8 cellular contexts compared by ENCODE assay signal in genomic region chr13:50990540-50991506, GRCh38.
DNase-seq lines count a peak whose midpoint lies in the region; ATAC-seq, FAIRE-seq and TF ChIP-seq lines count a peak whose summit lies in the region.

No MANE protein-coding gene starts in this region.

- CTCF ChIA-PET in endothelial cell of umbilical vein (lab: Charles Lee): no interaction called here
- CTCF ChIA-PET in CD4-positive, alpha-beta T cell (lab: Charles Lee): no interaction called here

- H3K9ac ChIP-seq in endothelial cell of umbilical vein (replicated peaks; ENCODE audit: extremely low read depth, insufficient read depth, low read length): no peak overlapping the region

- TF ChIP-seq CTCF in CD14-positive monocyte (IDR thresholded peaks at IDR 0.05): no peak
- TF ChIP-seq CTCF in endothelial cell of umbilical vein (IDR thresholded peaks at IDR 0.05; ENCODE audit: extremely low read depth in 1 of 2, insufficient read depth in 1 of 2, low read depth in 1 of 2, low read length in 2 of 2): no peak
- TF ChIP-seq CTCF in nephron progenitor cell (IDR thresholded peaks at IDR 0.05): no peak
- TF ChIP-seq CTCF in CD4-positive, alpha-beta T cell (IDR thresholded peaks at IDR 0.05): no peak

- no peak for DNase-seq in CD14-positive monocyte (ENCODE audit: low spot score)
- peak; percentile 21 to 42 for DNase-seq in NCI-H187 (lab: John Stamatoyannopoulos, UW)
- DNase-seq in endothelial cell of umbilical vein (ENCODE audit: low read depth, low spot score): peak; percentile 30
- DNase-seq in nephron progenitor cell: peak; percentile 26
- DNase-seq in T-helper 9 cell: no peak
- no peak for DNase-seq in CD4-positive, alpha-beta T cell
- no peak for DNase-seq in GF-D8 (lab: John Stamatoyannopoulos, UW)
- DNase-seq in NCI-H128 (lab: John Stamatoyannopoulos, UW; ENCODE audit: unreplicated experiment): no peak

- no peak for TF ChIP-seq POLR2A in endothelial cell of umbilical vein (IDR thresholded peaks at IDR 0.05; ENCODE audit: low read depth, low read length)

- peaks cover 2 to 7% (median 2%) of the 10 kb centered on the region in 3 donors for H3K27me3 Mint-ChIP-seq in CD14-positive monocyte (ENCODE audit: low read depth in 3 of 3)
- no peaks in the 10 kb centered on the region for H3K27me3 Mint-ChIP-seq in nephron progenitor cell (ENCODE audit: low read depth, poor library complexity)
- H3K27me3 Mint-ChIP-seq in CD4-positive, alpha-beta T cell: no peaks in the 10 kb centered on the region

- H3K79me2 ChIP-seq in endothelial cell of umbilical vein (ENCODE audit: control insufficient read depth, insufficient read depth, low read length): no peaks in the 10 kb centered on the region

- peaks cover 0 to 3% (median 0%) of the 10 kb centered on the region in 7 donors for H3K9me3 Mint-ChIP-seq in CD14-positive monocyte
- peaks cover 13% of the 10 kb centered on the region for H3K9me3 Mint-ChIP-seq in nephron progenitor cell
- H3K9me3 Mint-ChIP-seq in CD4-positive, alpha-beta T cell: no peaks in the 10 kb centered on the region

- no peaks in the 10 kb centered on the region for H3K9me3 ChIP-seq in endothelial cell of umbilical vein (replicated peaks; ENCODE audit: control insufficient read depth, insufficient read depth, low read length)
- no peaks in the 10 kb centered on the region for H3K9me3 ChIP-seq in CD4-positive, alpha-beta T cell (ENCODE audit: control insufficient read depth, low read length)

- H3K4me3 ChIP-seq in endothelial cell of umbilical vein (replicated peaks in 1 of 3; ENCODE audit: insufficient read depth in 1 of 3, low read depth in 1 of 3, low read length in 3 of 3): no peak overlapping the region

- intact Hi-C loops in CD14-positive monocyte (cut with micrococcal nuclease): no loop called here
- intact Hi-C loops in endothelial cell of umbilical vein (cut with micrococcal nuclease): no loop called here
- intact Hi-C loops in CD4-positive, alpha-beta T cell (cut with DNase I, micrococcal nuclease): no loop called here

- H3K27ac Mint-ChIP-seq in CD14-positive monocyte: peak overlapping the region in 5 of 7 donors; percentile 34 to 75 (median 64)
- H3K27ac Mint-ChIP-seq in nephron progenitor cell: peak overlapping the region; percentile 76
- no peak overlapping the region for H3K27ac Mint-ChIP-seq in CD4-positive, alpha-beta T cell

- H2AFZ ChIP-seq in endothelial cell of umbilical vein (ENCODE audit: low read depth, low read length): no peak overlapping the region

- H3K27ac ChIP-seq in endothelial cell of umbilical vein (ENCODE audit: insufficient read depth, low read depth, low read length): no peak overlapping the region
- no peak overlapping the region for H3K27ac ChIP-seq in CD4-positive, alpha-beta T cell (ENCODE audit: low read depth, low read length)

- dilution Hi-C loops in endothelial cell of umbilical vein (cut with MboI; ENCODE audit: extremely low pct_ligation_motif_present, low sequenced_read_pairs): no loop called here

- POLR2A ChIA-PET in endothelial cell of umbilical vein (lab: Charles Lee): no interaction called here
- POLR2A ChIA-PET in CD4-positive, alpha-beta T cell (lab: Charles Lee): no interaction called here

- no peak for ATAC-seq in CD4-positive, alpha-beta T cell (ENCODE audit: poor library complexity)

- H3K36me3 Mint-ChIP-seq in CD14-positive monocyte (no peaks in the 10 kb centered on the region), nephron progenitor cell (ENCODE audit: low read depth) (peaks cover 6% of the 10 kb centered on the region)
- no peaks in the 10 kb centered on the region for H3K36me3 Mint-ChIP-seq in CD4-positive, alpha-beta T cell (ENCODE audit: low read depth)

- peaks cover 7 to 22% of the 10 kb centered on the region in 2 experiments for H3K27me3 ChIP-seq in endothelial cell of umbilical vein (ENCODE audit: control insufficient read depth in 2 of 2, insufficient read depth in 2 of 2, low read length in 2 of 2)
- H3K27me3 ChIP-seq in CD4-positive, alpha-beta T cell (ENCODE audit: control insufficient read depth, insufficient read depth, low read length): no peaks in the 10 kb centered on the region

- no peaks in the 10 kb centered on the region for H3K4me1 ChIP-seq in endothelial cell of umbilical vein (ENCODE audit: control insufficient read depth, extremely low read depth, insufficient read depth, low read length)

- no peaks in the 10 kb centered on the region for H4K20me1 ChIP-seq in endothelial cell of umbilical vein (replicated peaks; ENCODE audit: control insufficient read depth, extremely low read depth, insufficient read depth, low read length)

- FAIRE-seq in endothelial cell of umbilical vein (lab: Jason Lieb, UNC): no peak

- H3K4me3 Mint-ChIP-seq in CD14-positive monocyte (no peak overlapping the region), nephron progenitor cell (peak overlapping the region; percentile 44)
- no peak overlapping the region for H3K4me3 Mint-ChIP-seq in CD4-positive, alpha-beta T cell

- H3K4me1 Mint-ChIP-seq in CD14-positive monocyte (peaks cover 26% of the 10 kb centered on the region), nephron progenitor cell (peaks cover 73% of the 10 kb centered on the region)
- peaks cover 26% of the 10 kb centered on the region for H3K4me1 Mint-ChIP-seq in CD4-positive, alpha-beta T cell (ENCODE audit: low read depth)

- H3K36me3 ChIP-seq in endothelial cell of umbilical vein (ENCODE audit: control insufficient read depth in 2 of 2, extremely low read depth in 1 of 2, insufficient read depth in 2 of 2, low read length in 2 of 2): no peaks in the 10 kb centered on the region

- no peaks in the 10 kb centered on the region for H3K9me1 ChIP-seq in endothelial cell of umbilical vein (replicated peaks; ENCODE audit: control insufficient read depth, extremely low read depth, insufficient read depth, low read length)

- no peak overlapping the region for H3K4me2 ChIP-seq in endothelial cell of umbilical vein (ENCODE audit: insufficient read depth, low read length)

- BruUV-seq in endothelial cell of umbilical vein (replicated peaks; lab: Mats Ljungman, UMichigan): no TSS peak

TF ChIP-seq in endothelial cell of umbilical vein, 7 proteins besides CTCF, POLR2A, EP300 and RAD21:
- TF ChIP-seq FOS (IDR thresholded peaks at IDR 0.05; ENCODE audit: borderline replicate concordance, insufficient read depth, low read length): no peak
- TF ChIP-seq, protein P1, sequence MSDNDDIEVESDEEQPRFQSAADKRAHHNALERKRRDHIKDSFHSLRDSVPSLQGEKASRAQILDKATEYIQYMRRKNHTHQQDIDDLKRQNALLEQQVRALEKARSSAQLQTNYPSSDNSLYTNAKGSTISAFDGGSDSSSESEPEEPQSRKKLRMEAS (IDR thresholded peaks at IDR 0.05; ENCODE audit: insufficient read depth, insufficient read length): no peak

Comparison
In these comparisons a context has a peak if more than half of its experiments do, and no peak if none do; other contexts are left out.
1. DNase-seq: peak in NCI-H187 (2 of 2), endothelial cell of umbilical vein (single experiment) and nephron progenitor cell (single experiment); none in CD14-positive monocyte (single experiment), T-helper 9 cell (single experiment), CD4-positive, alpha-beta T cell (0 of 10), GF-D8 (single experiment) and NCI-H128 (single experiment).